Comparison of ENCODE assay signal across 8 cellular contexts in genomic region chr2:119476301-119477117, GRCh38. TPM values are rescaled to one million over a fixed set of nuclear protein-coding genes. Genes with fewer than 3 reads are reported as not detected.
DNase-seq lines count a peak whose midpoint lies in the region; ATAC-seq and TF ChIP-seq lines count a peak whose summit lies in the region.

No MANE protein-coding gene starts in this region.

- ATAC-seq in GM19023 (IDR thresholded peaks at IDR 0.05; ENCODE audit: unreplicated experiment) (peak; percentile 88), HG03432 (IDR thresholded peaks at IDR 0.05; ENCODE audit: unreplicated experiment) (peak; percentile 87), sciatic nerve (peak; percentile 76), HG03469 (IDR thresholded peaks at IDR 0.05; ENCODE audit: unreplicated experiment) (no peak)

- POLR2A ChIA-PET in Caco-2 (lab: Charles Lee): interaction anchor here (0.5 kb wide), 1 partner anchor 537 kb away, joined by 4 read pairs; the partner anchor contains the start of gene EPB41L5

- H3K36me3 ChIP-seq in Caco-2 (ENCODE audit: control insufficient read depth, insufficient read depth, low read length): no peaks in the 10 kb centered on the region

- H3K9me3 ChIP-seq in Caco-2: no peaks in the 10 kb centered on the region

- H3K27me3 Mint-ChIP-seq in Caco-2 (ENCODE audit: insufficient read depth, unreplicated experiment): no peaks in the 10 kb centered on the region

- peaks cover 8% of the 10 kb centered on the region for H3K4me1 Mint-ChIP-seq in Caco-2 (ENCODE audit: low read depth, unreplicated experiment)

- H3K9me3 Mint-ChIP-seq in Caco-2 (ENCODE audit: unreplicated experiment): no peaks in the 10 kb centered on the region

- peaks cover 16% of the 10 kb centered on the region for H3K4me1 ChIP-seq in Caco-2

- TF ChIP-seq CTCF in Caco-2 (IDR thresholded peaks at IDR 0.05; ENCODE audit: insufficient read depth in 1 of 2, low read depth in 1 of 2, low read length in 1 of 2, severe bottlenecking in 1 of 2, unreplicated experiment in 1 of 2): peak; percentile 94 to 98

- no peak overlapping the region for H3K4me3 Mint-ChIP-seq in Caco-2 (ENCODE audit: unreplicated experiment)

- no peak overlapping the region for H3K4me3 ChIP-seq in Caco-2 (ENCODE audit: low read depth, low read length)

- no TSS peak for BruUV-seq in Caco-2 (replicated peaks; lab: Mats Ljungman, UMichigan)

- intact Hi-C loops in Caco-2 (cut with micrococcal nuclease; ENCODE audit: unreplicated experiment): loop anchor here (1.0 kb wide), 3 partner anchors 69 to 165 kb away; no protein-coding TSS in a partner anchor
- intact Hi-C loops in sciatic nerve (cut with DNase I): loop anchor here (5.0 to 10.0 kb wide), 2 partner anchors 69 to 602 kb away; no protein-coding TSS in a partner anchor

- H3K27ac Mint-ChIP-seq in Caco-2 (ENCODE audit: unreplicated experiment): peak overlapping the region; percentile 26

- H3K36me3 Mint-ChIP-seq in Caco-2 (ENCODE audit: insufficient read depth, unreplicated experiment): no peaks in the 10 kb centered on the region

- CTCF ChIA-PET in Caco-2 (lab: Charles Lee): interaction anchor here (0.5 to 2.5 kb wide), 19 partner anchors 9 to 464 kb away, joined by 3 to 18 read pairs (median 5); partner anchors contain the start of genes C2orf76, DBI and TMEM37

- no peaks in the 10 kb centered on the region for H3K27me3 ChIP-seq in Caco-2 (replicated peaks; ENCODE audit: control insufficient read depth, insufficient read depth, low read length)

- DNase-seq in Caco-2: peak; percentile 76 to 81
- peak; percentile 31 for DNase-seq in NOMO-1 treated with DMSO at 0.1 percent for 48 hours (lab: John Stamatoyannopoulos, UW; ENCODE audit: unreplicated experiment)
- DNase-seq in astrocyte of the hippocampus (ENCODE audit: low read depth, low spot score): peak; percentile 85
- DNase-seq in hypothalamus (lab: John Stamatoyannopoulos, UW): peak in 28 of 51 donors; percentile 5 to 58 (median 23)
- DNase-seq in sciatic nerve (ENCODE audit: low spot score): no peak

RNA-seq across cellular contexts. Expression of gene TMEM37, which starts 44.9 kb away (rescaled TPM):
- total RNA-seq in Caco-2 (2022): 13.8 and 15.8 TPM in 2 replicates
- 7.1 TPM for total RNA-seq in sciatic nerve

RNA-seq across cellular contexts. Expression of gene SCTR, which starts 47.8 kb away (rescaled TPM):
- total RNA-seq in Caco-2 (2022) (not detected in 2 replicates), sciatic nerve (not detected)
